13 cellular contexts compared by ENCODE assay signal in the genomic region with DNA sequence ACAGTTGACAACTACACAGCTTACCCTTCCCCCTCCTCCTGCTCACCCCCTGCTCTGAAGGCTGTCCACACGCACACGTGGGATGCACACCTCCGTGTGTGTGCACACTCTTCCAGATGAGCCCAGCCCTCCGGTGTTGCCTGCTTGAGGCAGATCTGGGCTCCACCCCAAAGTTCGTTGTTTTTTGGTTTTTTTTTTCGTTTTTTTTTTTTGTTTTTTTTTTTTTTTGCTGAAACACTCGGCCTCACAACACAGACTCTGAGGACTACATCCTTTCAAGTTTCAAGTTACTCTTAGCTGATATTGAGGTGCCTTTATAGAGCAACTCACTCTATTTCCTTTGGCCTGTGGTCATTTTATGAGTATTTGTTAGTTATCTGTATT.
DNase-seq lines count a peak whose midpoint lies in the region; ATAC-seq, FAIRE-seq and TF ChIP-seq lines count a peak whose summit lies in the region.
"Had no signal": no experiment of that assay in that cellular context is flagged by ENCODE, and none has a peak within 500 bp of the region (broad histone marks: within the 10 kb centered on the region; RNA-seq: fewer than 3 reads in every experiment).

No MANE protein-coding gene starts in this region.

- H3K4me2 ChIP-seq in GM23248 (ENCODE audit: unreplicated experiment) (no peak overlapping the region), MM.1S (ENCODE audit: low read depth, low read length) (peak overlapping the region; percentile 24; the same call in 1 of the 2 replicates)

- POLR2A ChIA-PET in naive thymus-derived CD4-positive, alpha-beta T cell (lab: Charles Lee) = interaction anchor here (0.7 kb wide), 1 partner anchor 16 kb away, joined by 10 read pairs; no protein-coding TSS in a partner anchor

- peaks cover 7 to 18% of the 10 kb centered on the region in 2 donors for H3K4me1 Mint-ChIP-seq in effector memory CD8-positive, alpha-beta T cell (ENCODE audit: low read depth in 2 of 2)
- H3K4me1 Mint-ChIP-seq in naive thymus-derived CD4-positive, alpha-beta T cell = peaks cover 23 to 71% (median 48%) of the 10 kb centered on the region in 7 donors

- no peaks in the 10 kb centered on the region for H3K27me3 ChIP-seq in GM23248 (replicated peaks; ENCODE audit: insufficient read depth)
- no peaks in the 10 kb centered on the region for H3K27me3 ChIP-seq in MM.1S (replicated peaks; ENCODE audit: insufficient read depth, low read length)
- H3K27me3 ChIP-seq in naive thymus-derived CD4-positive, alpha-beta T cell (ENCODE audit: control insufficient read depth in 2 of 2, insufficient read depth in 2 of 2, low read length in 2 of 2) = no peaks in the 10 kb centered on the region
- H3K27me3 ChIP-seq in small intestine (ENCODE audit: control insufficient read depth in 2 of 2, insufficient read depth in 2 of 2, low read length in 2 of 2) = no peaks in the 10 kb centered on the region
- H3K27me3 ChIP-seq: spleen had no signal

- intact Hi-C loops in naive thymus-derived CD4-positive, alpha-beta T cell (cut with micrococcal nuclease) = loop anchor here in 1 of 2 donors (5.0 kb wide), 2 partner anchors 49 to 89 kb away; partner anchors contain the start of gene RREB1

- H3K36me3 ChIP-seq in GM23248 (ENCODE audit: low read depth) (peaks cover 21% of the 10 kb centered on the region), MM.1S (replicated peaks; ENCODE audit: insufficient read depth, low read length) (no peaks in the 10 kb centered on the region), small intestine (ENCODE audit: control insufficient read depth in 2 of 2, insufficient read depth in 2 of 2, low read length in 2 of 2) (peaks cover 2 to 5% of the 10 kb centered on the region in 2 donors)
- H3K36me3 ChIP-seq in naive thymus-derived CD4-positive, alpha-beta T cell (ENCODE audit: control insufficient read depth in 2 of 3, insufficient read depth in 3 of 3, low read length in 3 of 3) = peaks cover 0 to under 1% (median 0%) of the 10 kb centered on the region in 3 experiments

- 28 to 40% methylated on average over 7 of the region's 7 CpGs for WGBS in GM23248 (ENCODE audit: low coverage in 1 of 2, low lambda C conversion rate in 2 of 2, missing lambda C conversion rate in 2 of 2), 2 experiments
- WGBS in small intestine, 3 donors = 51 to 54% (median 53%) methylated on average over 6 to 7 of the region's 7 CpGs

- H3K79me2 ChIP-seq in GM23248 (ENCODE audit: insufficient read depth) (peaks cover 95% of the 10 kb centered on the region), MM.1S (ENCODE audit: low read length) (no peaks in the 10 kb centered on the region; the same call in 1 of the 2 replicates)

- no peak overlapping the region for H3K4me3 Mint-ChIP-seq in effector memory CD8-positive, alpha-beta T cell
- H3K4me3 Mint-ChIP-seq in naive thymus-derived CD4-positive, alpha-beta T cell = peak overlapping the region; percentile 29 to 84 (median 72)

- H3F3A ChIP-seq in GM23248 (ENCODE audit: insufficient read depth) (no peaks in the 10 kb centered on the region), MM.1S (ENCODE audit: insufficient read depth, low read length) (no peaks in the 10 kb centered on the region; the same call in 1 of the 2 replicates)

- no peaks in the 10 kb centered on the region for H3K27me3 Mint-ChIP-seq in effector memory CD8-positive, alpha-beta T cell
- H3K27me3 Mint-ChIP-seq in naive thymus-derived CD4-positive, alpha-beta T cell = no peaks in the 10 kb centered on the region

- H2AFZ ChIP-seq in GM23248 (no peak overlapping the region), MM.1S (ENCODE audit: low read length) (no peak overlapping the region)

- FAIRE-seq in small intestine (lab: Jason Lieb, UNC) = no peak
- FAIRE-seq: frontal cortex, RCC 7860 had no signal

- peaks cover 29% of the 10 kb centered on the region for H3K36me3 Mint-ChIP-seq in effector memory CD8-positive, alpha-beta T cell (ENCODE audit: insufficient read depth)
- H3K36me3 Mint-ChIP-seq in naive thymus-derived CD4-positive, alpha-beta T cell = peaks cover under 1 to 38% (median 23%) of the 10 kb centered on the region in 5 donors

- H3K9me3 ChIP-seq in GM23248 (ENCODE audit: low read depth) (no peaks in the 10 kb centered on the region), MM.1S (replicated peaks; ENCODE audit: insufficient read depth, low read length) (no peaks in the 10 kb centered on the region), small intestine (ENCODE audit: control insufficient read depth, low read depth) (no peaks in the 10 kb centered on the region)
- no peaks in the 10 kb centered on the region for H3K9me3 ChIP-seq in naive thymus-derived CD4-positive, alpha-beta T cell (ENCODE audit: control insufficient read depth in 2 of 3, low read length in 3 of 3)
- H3K9me3 ChIP-seq: spleen had no signal

- no peak overlapping the region for H3K9ac ChIP-seq in GM23248
- H3K9ac ChIP-seq in MM.1S (ENCODE audit: low read length) = no peak overlapping the region

- no peaks in the 10 kb centered on the region for H3K9me2 ChIP-seq in GM23248 (ENCODE audit: insufficient read depth)
- H3K9me2 ChIP-seq in MM.1S (replicated peaks; ENCODE audit: insufficient read depth, low read length) = no peaks in the 10 kb centered on the region

- no peak overlapping the region for H3K27ac ChIP-seq in GM23248
- H3K27ac ChIP-seq in MM.1S (ENCODE audit: low read length) = peak overlapping the region; percentile 2; the same call in 1 of the 2 replicates
- peak overlapping the region; percentile 30 for H3K27ac ChIP-seq in naive thymus-derived CD4-positive, alpha-beta T cell (ENCODE audit: low read depth, low read length)
- no peak overlapping the region for H3K27ac ChIP-seq in small intestine (ENCODE audit: low read depth in 1 of 2, low read length in 1 of 2)

- ATAC-seq in effector memory CD8-positive, alpha-beta T cell (replicated peaks) = no peak
- ATAC-seq in naive thymus-derived CD4-positive, alpha-beta T cell = peak; percentile 57

- no peak for TF ChIP-seq CTCF in MM.1S (IDR thresholded peaks at IDR 0.05; ENCODE audit: low read length)

- H3K4me3 ChIP-seq in GM23248 = no peak overlapping the region
- no peak overlapping the region for H3K4me3 ChIP-seq in MM.1S (ENCODE audit: low read length)
- H3K4me3 ChIP-seq in naive thymus-derived CD4-positive, alpha-beta T cell (ENCODE audit: low read length) = no peak overlapping the region
- no peak overlapping the region for H3K4me3 ChIP-seq in small intestine (ENCODE audit: low read depth in 1 of 2, low read length in 2 of 2)
- H3K4me3 ChIP-seq: spleen had no signal

- no peaks in the 10 kb centered on the region for H3K4me1 ChIP-seq in GM23248 (ENCODE audit: insufficient read depth)
- no peaks in the 10 kb centered on the region for H3K4me1 ChIP-seq in MM.1S (ENCODE audit: low read length)
- H3K4me1 ChIP-seq in naive thymus-derived CD4-positive, alpha-beta T cell (ENCODE audit: control insufficient read depth in 2 of 2, insufficient read depth in 2 of 2, low read length in 2 of 2) = peaks cover 0 to 22% of the 10 kb centered on the region in 2 donors
- no peaks in the 10 kb centered on the region for H3K4me1 ChIP-seq in small intestine (ENCODE audit: control insufficient read depth in 2 of 2, insufficient read depth in 1 of 2, low read depth in 1 of 2, low read length in 1 of 2)

- peak; percentile 23 for DNase-seq in GM23248
- peak; percentile 26 for DNase-seq in MM.1S
- DNase-seq in effector memory CD8-positive, alpha-beta T cell = no peak
- peak in 7 of 9 donors; percentile 12 to 49 (median 34) for DNase-seq in naive thymus-derived CD4-positive, alpha-beta T cell
- DNase-seq in small intestine = no peak
- no peak for DNase-seq in DMS53 treated with DMSO at 0.1 percent for 48 hours (lab: John Stamatoyannopoulos, UW; ENCODE audit: unreplicated experiment)
- DNase-seq in inferior parietal cortex (ENCODE audit: extremely low spot score) = no peak
- DNase-seq in midbrain (lab: John Stamatoyannopoulos, UW) = no peak
- DNase-seq: DMS153, NCI-H1694, spleen had no signal

- H3K27ac Mint-ChIP-seq in effector memory CD8-positive, alpha-beta T cell = peak overlapping the region; percentile 64 to 84
- peak overlapping the region in 8 of 9 donors; percentile 62 to 95 (median 91) for H3K27ac Mint-ChIP-seq in naive thymus-derived CD4-positive, alpha-beta T cell

- H4K20me1 ChIP-seq in GM23248 (ENCODE audit: insufficient read depth) = no peaks in the 10 kb centered on the region
- no peaks in the 10 kb centered on the region for H4K20me1 ChIP-seq in MM.1S (ENCODE audit: insufficient read depth, low read length)

- in situ Hi-C loops in GM23248 (cut with MboI) = no loop called here

- H3K9me3 Mint-ChIP-seq in effector memory CD8-positive, alpha-beta T cell = no peaks in the 10 kb centered on the region
- no peaks in the 10 kb centered on the region for H3K9me3 Mint-ChIP-seq in naive thymus-derived CD4-positive, alpha-beta T cell

- CTCF ChIA-PET in naive thymus-derived CD4-positive, alpha-beta T cell (lab: Charles Lee) = no interaction called here

Comparison
In these comparisons a context has a peak if more than half of its experiments do, and no peak if none do; other contexts are left out.
1. DNase-seq: peak in GM23248 (single experiment), MM.1S (single experiment) and naive thymus-derived CD4-positive, alpha-beta T cell (7 of 9); none in effector memory CD8-positive, alpha-beta T cell (0 of 3), small intestine (single experiment), DMS53 treated with DMSO at 0.1 percent for 48 hours (single experiment), inferior parietal cortex (single experiment) and midbrain (single experiment).
2. H3K27ac ChIP-seq: peak in MM.1S (single experiment) and naive thymus-derived CD4-positive, alpha-beta T cell (single experiment); none in GM23248 (single experiment) and small intestine (0 of 2).
3. H3K4me3 Mint-ChIP-seq: peak in naive thymus-derived CD4-positive, alpha-beta T cell (10 of 10); none in effector memory CD8-positive, alpha-beta T cell (0 of 2).